In the genomic region with DNA sequence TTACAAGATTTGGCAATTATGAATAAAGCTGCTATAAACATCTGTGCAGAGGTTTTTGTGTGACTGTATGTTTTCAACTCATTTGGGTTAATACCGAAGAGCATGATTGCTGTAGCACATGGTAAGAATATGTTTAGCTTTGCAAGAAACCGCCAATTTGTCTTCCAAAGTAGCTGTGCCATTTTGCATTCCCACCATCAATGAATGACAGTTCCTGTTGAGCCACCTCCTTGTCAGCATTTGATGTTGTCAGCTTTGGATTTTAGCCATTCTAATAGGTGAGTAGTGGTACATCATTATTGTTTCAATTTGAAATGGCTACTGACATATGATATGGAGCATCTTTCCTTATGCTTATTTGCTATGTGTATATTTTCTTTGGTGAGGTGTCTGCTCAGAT, we compare ENCODE assay signal across 7 cellular contexts. TPM values are rescaled to one million over a fixed set of nuclear protein-coding genes. Genes with fewer than 3 reads are reported as not detected.
"Had no signal": no experiment of that assay in that cellular context is flagged by ENCODE, and none has a peak within 500 bp of the region (broad histone marks: within the 10 kb centered on the region; RNA-seq: fewer than 3 reads in every experiment).

No MANE protein-coding gene starts in this region.

RNA-seq across cellular contexts. Expression of gene CYP2A7, which starts 8.2 kb away (rescaled TPM):
- total RNA-seq: GM23248, GM23338, H1, H4, H7, H9, HFFc6 had no signal
- polyA plus RNA-seq: GM23248, GM23338 had no signal

RNA-seq across cellular contexts. Expression of gene CYP2A6, which starts 23.6 kb away (rescaled TPM):
- total RNA-seq: GM23248, GM23338, H1, H4, H7, HFFc6 had no signal
- polyA plus RNA-seq: GM23248 had no signal
